10 cellular contexts compared by ENCODE assay signal in genomic region chrX:123173833-123174232, GRCh38. TPM values are rescaled to one million over a fixed set of nuclear protein-coding genes. Genes with fewer than 3 reads are reported as not detected.
DNase-seq lines count a peak whose midpoint lies in the region; ATAC-seq and TF ChIP-seq lines count a peak whose summit lies in the region.
"Had no signal": no experiment of that assay in that cellular context is flagged by ENCODE, and none has a peak within 500 bp of the region (broad histone marks: within the 10 kb centered on the region; RNA-seq: fewer than 3 reads in every experiment).

No MANE protein-coding gene starts in this region.

- H3K4me1 Mint-ChIP-seq in GM23338, result peaks cover 9% of the 10 kb centered on the region; the same call in 2 of the 3 replicates
- H3K4me1 Mint-ChIP-seq: activated CD4-positive, alpha-beta T cell treated with anti-CD3 and anti-CD28 coated beads, Interleukin-2, amount 10 ng/mL, durations not matched to agents 24 days and 14 days had no signal

- no peak overlapping the region for H3K4me2 ChIP-seq in GM23338

- no peaks in the 10 kb centered on the region for H4K20me1 ChIP-seq in GM23338 (replicated peaks; ENCODE audit: insufficient read depth)

- no peak overlapping the region for H3K4me3 Mint-ChIP-seq in GM23338
- H3K4me3 Mint-ChIP-seq: activated CD4-positive, alpha-beta T cell treated with anti-CD3 and anti-CD28 coated beads, Interleukin-2, amount 10 ng/mL, durations not matched to agents 24 days and 14 days; CD4-positive, alpha-beta memory T cell had no signal

- H3K36me3 Mint-ChIP-seq in GM23338 (ENCODE audit: low read depth), result no peaks in the 10 kb centered on the region
- H3K36me3 Mint-ChIP-seq: CD4-positive, alpha-beta memory T cell had no signal

- no peak overlapping the region for H2AFZ ChIP-seq in GM23338

- no peak overlapping the region for H3K27ac Mint-ChIP-seq in GM23338
- H3K27ac Mint-ChIP-seq: activated CD4-positive, alpha-beta T cell treated with anti-CD3 and anti-CD28 coated beads, Interleukin-2, amount 10 ng/mL, durations not matched to agents 24 days and 14 days; CD4-positive, alpha-beta memory T cell had no signal

- TF ChIP-seq CTCF in BJ (IDR thresholded peaks at IDR 0.05; ENCODE audit: insufficient read depth, low read depth, low read length) (peak; percentile 24; the same call in 1 of the 2 replicates), GM23338 (conservative IDR thresholded peaks at IDR 0.05; ENCODE audit: low read depth in 2 of 2) (peak; percentile 54 to 58), fibroblast of villous mesenchyme (IDR thresholded peaks at IDR 0.05; ENCODE audit: insufficient read depth, low read depth, low read length) (peak; percentile 11)

- H3K27me3 ChIP-seq in BJ (ENCODE audit: control insufficient read depth, insufficient read depth, low read length) (no peaks in the 10 kb centered on the region), GM23338 (ENCODE audit: insufficient read depth) (no peaks in the 10 kb centered on the region)

- H3K4me3 ChIP-seq in BJ (ENCODE audit: low read depth, low read length), result no peak overlapping the region
- H3K4me3 ChIP-seq in GM23338, result no peak overlapping the region
- no peak overlapping the region for H3K4me3 ChIP-seq in fibroblast of villous mesenchyme (ENCODE audit: low read depth, low read length)

- H3K27me3 Mint-ChIP-seq in GM23338 (ENCODE audit: insufficient read depth, low read depth, poor library complexity), result no peaks in the 10 kb centered on the region
- H3K27me3 Mint-ChIP-seq: activated CD4-positive, alpha-beta T cell treated with anti-CD3 and anti-CD28 coated beads, Interleukin-2, amount 10 ng/mL, durations not matched to agents 24 days and 14 days; CD4-positive, alpha-beta memory T cell had no signal

- H3K9me3 Mint-ChIP-seq in GM23338, result no peaks in the 10 kb centered on the region
- H3K9me3 Mint-ChIP-seq: activated CD4-positive, alpha-beta T cell treated with anti-CD3 and anti-CD28 coated beads, Interleukin-2, amount 10 ng/mL, durations not matched to agents 24 days and 14 days had no signal

- no peak overlapping the region for H3K27ac ChIP-seq in GM23338 (ENCODE audit: low read depth)

- no peaks in the 10 kb centered on the region for H3K79me2 ChIP-seq in GM23338 (replicated peaks; ENCODE audit: insufficient read depth)

- H3K4me1 ChIP-seq in GM23338 (ENCODE audit: insufficient read depth), result peaks cover 3% of the 10 kb centered on the region; the same call in 1 of the 2 replicates

- CTCF ChIA-PET in BJ (lab: Yijun Ruan, JAX), result interaction anchor here (0.6 to 0.7 kb wide), 2 partner anchors 9 to 407 kb away, joined by 3 read pairs; no protein-coding TSS in a partner anchor

- no peaks in the 10 kb centered on the region for H3F3A ChIP-seq in GM23338 (replicated peaks; ENCODE audit: low read depth)

- H3K36me3 ChIP-seq in BJ (ENCODE audit: control insufficient read depth, insufficient read depth, low read length) (no peaks in the 10 kb centered on the region), GM23338 (ENCODE audit: insufficient read depth) (no peaks in the 10 kb centered on the region)

- POLR2A ChIA-PET in BJ (lab: Charles Lee), result no interaction called here

- DNase-seq in BJ (ENCODE audit: low read depth) (no peak), GM23338 (ENCODE audit: low spot score) (peak; percentile 39), OCI-M1 (lab: John Stamatoyannopoulos, UW) (peak; percentile 70), fibroblast of villous mesenchyme (ENCODE audit: low read depth) (no peak), NCI-H345 treated with DMSO at 0.1 percent for 48 hours (lab: John Stamatoyannopoulos, UW; ENCODE audit: unreplicated experiment) (no peak), AG20443 (ENCODE audit: low spot score) (no peak), foreskin melanocyte (no peak)
- DNase-seq: activated CD4-positive, alpha-beta T cell treated with anti-CD3 and anti-CD28 coated beads, Interleukin-2, amount 10 ng/mL, durations not matched to agents 24 days and 14 days; CD4-positive, alpha-beta memory T cell had no signal

- peak; percentile 53; the same call in 2 of the 3 replicates for ATAC-seq in GM23338
- ATAC-seq in HG03469 (IDR thresholded peaks at IDR 0.05; ENCODE audit: unreplicated experiment), result no peak

- H3K9me2 ChIP-seq in GM23338 (ENCODE audit: insufficient read depth), result no peaks in the 10 kb centered on the region

TF ChIP-seq in GM23338, 12 proteins besides CTCF, POLR2A, EP300 and RAD21:
- no peak for TF ChIP-seq ZNF462 (CRISPR knock-in tag; IDR thresholded peaks at IDR 0.05)
- no peak for TF ChIP-seq ETS1 (IDR thresholded peaks at IDR 0.05)

RNA-seq across cellular contexts. Expression of gene GRIA3, which starts 10.2 kb away (rescaled TPM):
- polyA plus RNA-seq in BJ (2011; rRNA removed) (27.7 and 34.7 TPM in 2 replicates), GM23338 (2016; fragmentation: Nextera tagmentation; extraction: Ambion mirVana) (4.3 and 5.6 TPM in 2 replicates)
- 38.0 and 48.8 TPM in 2 replicates for polyA minus RNA-seq in BJ (2011; rRNA and poly(A)+ RNA removed)
- total RNA-seq in GM23338 (2014; rRNA removed; shearing (Covaris generic)), result 0.93 and 2.7 TPM in 2 replicates
- 8.1 and 19.4 TPM in 2 replicates for total RNA-seq in fibroblast of villous mesenchyme
- total RNA-seq: activated CD4-positive, alpha-beta T cell treated with anti-CD3 and anti-CD28 coated beads, Interleukin-2, amount 10 ng/mL, durations not matched to agents 24 days and 14 days; CD4-positive, alpha-beta memory T cell had no signal
- polyA plus RNA-seq: CD4-positive, alpha-beta memory T cell had no signal

Comparison
In these comparisons a context has a peak if more than half of its experiments do, and no peak if none do; other contexts are left out.
1. DNase-seq: peak in GM23338 (single experiment) and OCI-M1 (single experiment); none in BJ (single experiment), fibroblast of villous mesenchyme (single experiment), NCI-H345 treated with DMSO at 0.1 percent for 48 hours (single experiment), AG20443 (single experiment) and foreskin melanocyte (single experiment).
2. Peak in every context shown above with its lines, with median percentiles within 50 percentile points of each other: CTCF ChIP-seq.